17 cellular contexts compared by ENCODE assay signal in genomic region chr4:15938182-15938581, GRCh38. TPM values are rescaled to one million over a fixed set of nuclear protein-coding genes. Genes with fewer than 3 reads are reported as not detected.
DNase-seq lines count a peak whose midpoint lies in the region; ATAC-seq, FAIRE-seq and TF ChIP-seq lines count a peak whose summit lies in the region.
"Had no signal": no experiment of that assay in that cellular context is flagged by ENCODE, and none has a peak within 500 bp of the region (broad histone marks: within the 10 kb centered on the region; RNA-seq: fewer than 3 reads in every experiment).

No MANE protein-coding gene starts in this region.

- H3K4me2 ChIP-seq in astrocyte (ENCODE audit: low read length): no peak overlapping the region
- no peak overlapping the region for H3K4me2 ChIP-seq in HepG2 (ENCODE audit: low read depth, low read length)

- no peak overlapping the region for H3K27ac ChIP-seq in astrocyte (ENCODE audit: low read depth, low read length)
- H3K27ac ChIP-seq in HepG2 (ENCODE audit: extremely low read length, insufficient read depth, low read length): no peak overlapping the region
- H3K27ac ChIP-seq in ascending aorta: no peak overlapping the region
- H3K27ac ChIP-seq: uterus had no signal

- in situ Hi-C loops in HepG2 (cut with HindIII; ENCODE audit: extremely low pct_ligation_motif_present, low pct_unique_long_range_greater_than_20kb): no loop called here

- H4K20me1 ChIP-seq in astrocyte (ENCODE audit: insufficient read depth, low read length): no peaks in the 10 kb centered on the region
- no peaks in the 10 kb centered on the region for H4K20me1 ChIP-seq in HepG2 (ENCODE audit: insufficient read depth, low read length)

- H3K4me1 ChIP-seq in astrocyte (ENCODE audit: insufficient read depth, low read length): no peaks in the 10 kb centered on the region
- no peaks in the 10 kb centered on the region for H3K4me1 ChIP-seq in HepG2 (ENCODE audit: insufficient read depth, low read length)
- no peaks in the 10 kb centered on the region for H3K4me1 ChIP-seq in ascending aorta
- H3K4me1 ChIP-seq: uterus had no signal

- H3K27me3 ChIP-seq in astrocyte (ENCODE audit: insufficient read depth, low read length) (no peaks in the 10 kb centered on the region), HepG2 (ENCODE audit: control insufficient read depth in 1 of 2, insufficient read depth in 2 of 2, low read length in 2 of 2) (peaks cover 2 to 11% of the 10 kb centered on the region in 2 experiments; a peak in 1 of 5 replicates), ascending aorta (no peaks in the 10 kb centered on the region)
- H3K27me3 ChIP-seq: uterus had no signal

- no peak overlapping the region for H3K4me3 Mint-ChIP-seq in astrocyte (ENCODE audit: unreplicated experiment)
- H3K4me3 Mint-ChIP-seq: activated naive CD4-positive, alpha-beta T cell treated with anti-CD3 and anti-CD28 coated beads, Interleukin-2, amount 50 U/mL, for 24 hours had no signal

- intact Hi-C loops in HepG2 (cut with micrococcal nuclease; ENCODE audit: unreplicated experiment): no loop called here
- intact Hi-C loops in ascending aorta (cut with DNase I): no loop called here

- H2AFZ ChIP-seq in astrocyte (ENCODE audit: low read depth, low read length) (peak overlapping the region; percentile 19), HepG2 (ENCODE audit: low read length) (no peak overlapping the region)

- no peak overlapping the region for H3K4me3 ChIP-seq in astrocyte (ENCODE audit: insufficient read depth, low read depth, low read length)
- H3K4me3 ChIP-seq in HepG2 (replicated peaks in 1 of 3; ENCODE audit: insufficient read depth in 1 of 3, low read depth in 2 of 3, low read length in 3 of 3): no peak overlapping the region
- H3K4me3 ChIP-seq in ascending aorta: no peak overlapping the region
- H3K4me3 ChIP-seq: GM12878, uterus had no signal

- WGBS in HepG2 (ENCODE audit: low lambda C conversion rate): 14% methylated on average over 6 of the region's 8 CpGs

- H3K79me2 ChIP-seq in astrocyte (ENCODE audit: insufficient read depth, low read length) (no peaks in the 10 kb centered on the region), HepG2 (ENCODE audit: insufficient read depth, low read length) (no peaks in the 10 kb centered on the region)

- no peaks in the 10 kb centered on the region for H3K9me3 Mint-ChIP-seq in astrocyte (ENCODE audit: unreplicated experiment)
- H3K9me3 Mint-ChIP-seq: activated naive CD4-positive, alpha-beta T cell treated with anti-CD3 and anti-CD28 coated beads, Interleukin-2, amount 50 U/mL, for 24 hours had no signal

- DNase-seq in A172 (ENCODE audit: low spot score) (peak; percentile 23), HEK293T (ENCODE audit: extremely low spot score) (peak; percentile 30), astrocyte (ENCODE audit: low read depth) (no peak), left kidney (ENCODE audit: low read depth, low spot score) (peak; percentile 55), NCI-H128 (lab: John Stamatoyannopoulos, UW; ENCODE audit: unreplicated experiment) (no peak), HepG2 (ENCODE audit: low spot score) (no peak), ascending aorta (ENCODE audit: low spot score in 2 of 2) (no peak)
- DNase-seq: activated CD8-positive, alpha-beta memory T cell treated with anti-CD3 and anti-CD28 coated beads for 24 hours; DND-41; NCI-H446 treated with DMSO at 0.1 percent for 48 hours; uterus had no signal

- BruUV-seq in HepG2 (replicated peaks; lab: Mats Ljungman, UMichigan): no TSS peak

- no peaks in the 10 kb centered on the region for H3K36me3 ChIP-seq in astrocyte (ENCODE audit: insufficient read depth, low read length)
- H3K36me3 ChIP-seq in HepG2 (replicated peaks in 1 of 2; ENCODE audit: control insufficient read depth in 1 of 2, insufficient read depth in 2 of 2, low read length in 2 of 2): no peaks in the 10 kb centered on the region
- H3K36me3 ChIP-seq in ascending aorta: no peaks in the 10 kb centered on the region
- H3K36me3 ChIP-seq: uterus had no signal

- H3K27ac Mint-ChIP-seq in astrocyte (ENCODE audit: unreplicated experiment): no peak overlapping the region
- H3K27ac Mint-ChIP-seq: activated naive CD4-positive, alpha-beta T cell treated with anti-CD3 and anti-CD28 coated beads, Interleukin-2, amount 50 U/mL, for 24 hours had no signal

- no peaks in the 10 kb centered on the region for H3K36me3 Mint-ChIP-seq in astrocyte (ENCODE audit: low read depth, unreplicated experiment)
- H3K36me3 Mint-ChIP-seq: activated naive CD4-positive, alpha-beta T cell treated with anti-CD3 and anti-CD28 coated beads, Interleukin-2, amount 50 U/mL, for 24 hours had no signal

- H3K9ac ChIP-seq in astrocyte (ENCODE audit: low read length): no peak overlapping the region
- H3K9ac ChIP-seq in HepG2 (ENCODE audit: insufficient read depth, low read depth, low read length): no peak overlapping the region

- CTCF ChIA-PET in HEK293T (lab: Yijun Ruan, JAX) (no interaction called here), HepG2 (lab: Yijun Ruan, JAX; ENCODE audit: low intra/inter-chr PET ratio, low total read pairs) (no interaction called here)

- POLR2A ChIA-PET in HEK293T (lab: Yijun Ruan, JAX): no interaction called here
- POLR2A ChIA-PET in HepG2 (lab: Yijun Ruan, JAX): no interaction called here

- no peak for TF ChIP-seq POLR2A in HepG2 (IDR thresholded peaks at IDR 0.05; ENCODE audit: insufficient read depth in 1 of 2, low read depth in 2 of 2, low read length in 2 of 2)

- no peaks in the 10 kb centered on the region for H3K4me1 Mint-ChIP-seq in astrocyte (ENCODE audit: low read depth, unreplicated experiment)
- H3K4me1 Mint-ChIP-seq: activated naive CD4-positive, alpha-beta T cell treated with anti-CD3 and anti-CD28 coated beads, Interleukin-2, amount 50 U/mL, for 24 hours had no signal

- TF ChIP-seq CTCF in astrocyte (IDR thresholded peaks at IDR 0.05; ENCODE audit: insufficient read depth, low read depth, low read length) (no peak), HepG2 (CRISPR knock-in tag; IDR thresholded peaks at IDR 0.05) (no peak), ascending aorta (IDR thresholded peaks at IDR 0.05) (no peak)

- H3K27me3 Mint-ChIP-seq in astrocyte (ENCODE audit: low read depth, unreplicated experiment): peaks cover 2% of the 10 kb centered on the region
- H3K27me3 Mint-ChIP-seq: activated naive CD4-positive, alpha-beta T cell treated with anti-CD3 and anti-CD28 coated beads, Interleukin-2, amount 50 U/mL, for 24 hours had no signal

- no peak for FAIRE-seq in astrocyte (lab: Jason Lieb, UNC)
- no peak for FAIRE-seq in HepG2 (lab: Jason Lieb, UNC)
- FAIRE-seq: GM12878 had no signal

- ATAC-seq in GM21423 (IDR thresholded peaks at IDR 0.05; ENCODE audit: unreplicated experiment) (no peak), HepG2 (no peak)
- ATAC-seq: GM12878, Right ventricle myocardium inferior had no signal

- no peak for TF ChIP-seq RAD21 in HepG2 (CRISPR knock-in tag; IDR thresholded peaks at IDR 0.05)

- H3K9me3 ChIP-seq in astrocyte (ENCODE audit: insufficient read depth, low read depth, low read length) (no peaks in the 10 kb centered on the region), HepG2 (ENCODE audit: low read length) (no peaks in the 10 kb centered on the region), ascending aorta (no peaks in the 10 kb centered on the region)
- H3K9me3 ChIP-seq: uterus had no signal

- TF ChIP-seq EP300 in HepG2 (IDR thresholded peaks at IDR 0.05; ENCODE audit: low read depth in 2 of 2, low read length in 2 of 2): no peak
- no peak for TF ChIP-seq EP300 in HepG2 (CRISPR knock-in tag; IDR thresholded peaks at IDR 0.05; ENCODE audit: borderline replicate concordance)

RNA-seq across cellular contexts. Expression of gene FGFBP1, which starts 0.4 kb away (rescaled TPM):
- 0.31 TPM in 1 of 2 replicates, not detected in the other for total RNA-seq in A172 (2014; rRNA removed; shearing (Covaris generic))
- not detected in 2 replicates for total RNA-seq in astrocyte
- total RNA-seq in HepG2 (2016; rRNA removed; fragmentation: Illumina TruSeq; extraction: Trizol): not detected in 2 replicates
- not detected in 2 replicates for total RNA-seq in HepG2 (2016; cell fraction: cytosol; rRNA removed; fragmentation: Illumina TruSeq; extraction: Trizol; ENCODE audit: low read depth)
- total RNA-seq in HepG2 (2016; cell fraction: insoluble cytoplasmic fraction; rRNA removed; fragmentation: Illumina TruSeq; extraction: Trizol): not detected in 2 replicates
- total RNA-seq in HepG2 (2016; cell fraction: membrane; rRNA removed; fragmentation: Illumina TruSeq; extraction: Trizol): not detected in 2 replicates
- total RNA-seq in HepG2 (2016; cell fraction: nucleus; rRNA removed; fragmentation: Illumina TruSeq; extraction: Trizol): not detected in 2 replicates
- not detected in 2 replicates for polyA plus RNA-seq in HepG2 (2011; rRNA removed)
- not detected in 2 replicates for polyA plus RNA-seq in HepG2 (2011; cell fraction: cytosol; rRNA removed)
- not detected in 2 replicates for polyA plus RNA-seq in HepG2 (2011; cell fraction: nucleus; rRNA removed)
- polyA plus RNA-seq in HepG2 (2012): not detected in 2 replicates
- polyA plus RNA-seq in HepG2 (2016; cell fraction: cytosol; fragmentation: Illumina TruSeq; extraction: Trizol; ENCODE audit: low read depth): not detected in 2 replicates
- polyA plus RNA-seq in HepG2 (2016; cell fraction: insoluble cytoplasmic fraction; fragmentation: Illumina TruSeq; extraction: Trizol; ENCODE audit: low read depth): not detected in 2 replicates
- polyA plus RNA-seq in HepG2 (2016; cell fraction: membrane; fragmentation: Illumina TruSeq; extraction: Trizol; ENCODE audit: low read depth): not detected in 2 replicates
- not detected in 2 replicates for polyA plus RNA-seq in HepG2 (2016; cell fraction: nucleus; fragmentation: Illumina TruSeq; extraction: Trizol; ENCODE audit: insufficient read depth, low read depth)
- polyA minus RNA-seq in HepG2 (2011; rRNA and poly(A)+ RNA removed; ENCODE audit: low replicate concordance): 2.8 TPM in 1 of 2 replicates, not detected in the other
- not detected in 2 replicates for polyA minus RNA-seq in HepG2 (2011; cell fraction: cytosol; rRNA and poly(A)+ RNA removed)
- not detected in 2 replicates for polyA minus RNA-seq in HepG2 (2011; cell fraction: nucleus; rRNA and poly(A)+ RNA removed)
- total RNA-seq in ascending aorta: not detected
- total RNA-seq: cerebellum, Right ventricle myocardium inferior, uterus had no signal

RNA-seq across cellular contexts. Expression of gene FGFBP2, which starts 24.8 kb away (rescaled TPM):
- total RNA-seq in A172 (2014; rRNA removed; shearing (Covaris generic)): not detected in 2 replicates
- not detected in 2 replicates for total RNA-seq in astrocyte
- total RNA-seq in HepG2 (2016; rRNA removed; fragmentation: Illumina TruSeq; extraction: Trizol): not detected in 2 replicates
- not detected in 2 replicates for total RNA-seq in HepG2 (2016; cell fraction: cytosol; rRNA removed; fragmentation: Illumina TruSeq; extraction: Trizol; ENCODE audit: low read depth)
- not detected in 2 replicates for total RNA-seq in HepG2 (2016; cell fraction: insoluble cytoplasmic fraction; rRNA removed; fragmentation: Illumina TruSeq; extraction: Trizol)
- total RNA-seq in HepG2 (2016; cell fraction: membrane; rRNA removed; fragmentation: Illumina TruSeq; extraction: Trizol): not detected in 2 replicates
- total RNA-seq in HepG2 (2016; cell fraction: nucleus; rRNA removed; fragmentation: Illumina TruSeq; extraction: Trizol): not detected in 2 replicates
- polyA plus RNA-seq in HepG2 (2011; rRNA removed): not detected in 2 replicates
- 0.08 TPM in 1 of 2 replicates, not detected in the other for polyA plus RNA-seq in HepG2 (2011; cell fraction: cytosol; rRNA removed)
- polyA plus RNA-seq in HepG2 (2011; cell fraction: nucleus; rRNA removed): not detected in 2 replicates
- not detected in 2 replicates for polyA plus RNA-seq in HepG2 (2012)
- polyA plus RNA-seq in HepG2 (2016; cell fraction: cytosol; fragmentation: Illumina TruSeq; extraction: Trizol; ENCODE audit: low read depth): not detected in 2 replicates
- not detected in 2 replicates for polyA plus RNA-seq in HepG2 (2016; cell fraction: insoluble cytoplasmic fraction; fragmentation: Illumina TruSeq; extraction: Trizol; ENCODE audit: low read depth)
- not detected in 2 replicates for polyA plus RNA-seq in HepG2 (2016; cell fraction: membrane; fragmentation: Illumina TruSeq; extraction: Trizol; ENCODE audit: low read depth)
- polyA plus RNA-seq in HepG2 (2016; cell fraction: nucleus; fragmentation: Illumina TruSeq; extraction: Trizol; ENCODE audit: insufficient read depth, low read depth): not detected in 2 replicates
- polyA minus RNA-seq in HepG2 (2011; rRNA and poly(A)+ RNA removed; ENCODE audit: low replicate concordance): 0.20 TPM in 1 of 2 replicates, not detected in the other
- not detected in 2 replicates for polyA minus RNA-seq in HepG2 (2011; cell fraction: cytosol; rRNA and poly(A)+ RNA removed)
- not detected in 2 replicates for polyA minus RNA-seq in HepG2 (2011; cell fraction: nucleus; rRNA and poly(A)+ RNA removed)
- total RNA-seq in ascending aorta: not detected
- total RNA-seq: cerebellum, epithelial cell of proximal tubule, GM12878 had no signal

Comparison
In these comparisons a context has a peak if more than half of its experiments do, and no peak if none do; other contexts are left out.
1. DNase-seq: peak in A172 (single experiment), HEK293T (single experiment) and left kidney (single experiment); none in astrocyte (single experiment), NCI-H128 (single experiment), HepG2 (single experiment) and ascending aorta (0 of 2).